In genomic region chr1:229058716-229059115, GRCh38 we compare ENCODE assay signal across 9 cellular contexts.
A peak's percentile ranks its signal among the peaks of the same experiment; 100 is the strongest.
DNase-seq lines count a peak whose midpoint lies in the region; TF ChIP-seq lines count a peak whose summit lies in the region.
"Had no signal": no experiment of that assay in that cellular context is flagged by ENCODE, and none has a peak within 500 bp of the region (broad histone marks: within the 10 kb centered on the region; RNA-seq: fewer than 3 reads in every experiment).

No MANE protein-coding gene starts in this region.

- H3K9ac ChIP-seq in neural progenitor cell = no peak overlapping the region

- H3K4me1 Mint-ChIP-seq in neural progenitor cell (peaks cover 59% of the 10 kb centered on the region), progenitor cell of endocrine pancreas (ENCODE audit: low read depth) (peaks cover 15% of the 10 kb centered on the region)

- H2AFZ ChIP-seq in neural progenitor cell (replicated peaks) = peak overlapping the region; percentile 22

- peaks cover 10% of the 10 kb centered on the region for H3K27me3 Mint-ChIP-seq in neural progenitor cell (ENCODE audit: insufficient read depth, low read depth)
- H3K27me3 Mint-ChIP-seq in progenitor cell of endocrine pancreas = peaks cover 18% of the 10 kb centered on the region

- peak overlapping the region; percentile 16 for H3K4me2 ChIP-seq in neural progenitor cell

- H3K4me1 ChIP-seq in neural progenitor cell = peaks cover 38% of the 10 kb centered on the region

- H3K36me3 Mint-ChIP-seq in neural progenitor cell (no peaks in the 10 kb centered on the region), progenitor cell of endocrine pancreas (ENCODE audit: insufficient read depth) (no peaks in the 10 kb centered on the region)

- H3F3A ChIP-seq in neural progenitor cell (ENCODE audit: low read depth) = peaks cover 14% of the 10 kb centered on the region

- H3K27ac Mint-ChIP-seq in neural progenitor cell (peak overlapping the region; percentile 64), progenitor cell of endocrine pancreas (no peak overlapping the region)

- TF ChIP-seq CTCF in C4-2B (conservative IDR thresholded peaks at IDR 0.05) (no peak), HL-60 (IDR thresholded peaks at IDR 0.05; ENCODE audit: insufficient read depth, low read length) (no peak), neural progenitor cell (IDR thresholded peaks at IDR 0.05) (no peak), progenitor cell of endocrine pancreas (IDR thresholded peaks at IDR 0.05; ENCODE audit: unreplicated experiment) (no peak)

- H3K79me2 ChIP-seq in neural progenitor cell (ENCODE audit: low read depth) = no peaks in the 10 kb centered on the region

- H3K27me3 ChIP-seq in HL-60 (ENCODE audit: insufficient read depth, poor library complexity, severe bottlenecking) (no peaks in the 10 kb centered on the region), neural progenitor cell (no peaks in the 10 kb centered on the region)

- DNase-seq in HL-60 (ENCODE audit: low read depth in 1 of 2, low spot score in 1 of 2) = peak; percentile 23 to 47
- DNase-seq in cerebellum (ENCODE audit: low spot score) = peak; percentile 61
- DNase-seq in neural progenitor cell (ENCODE audit: low spot score) = no peak
- no peak for DNase-seq in D341Med (ENCODE audit: low spot score)
- DNase-seq in progenitor cell of endocrine pancreas (ENCODE audit: low spot score, unreplicated experiment) = no peak
- no peak for DNase-seq in NCI-H748 (lab: John Stamatoyannopoulos, UW; ENCODE audit: unreplicated experiment)
- no peak for DNase-seq in activated T-cell treated with anti-CD3 and anti-CD28 coated beads, Interleukin-2, amount 50 U/mL, for 1 hour

- H4K20me1 ChIP-seq in neural progenitor cell (ENCODE audit: low read depth) = no peaks in the 10 kb centered on the region

- no peak overlapping the region for H3K4me3 Mint-ChIP-seq in neural progenitor cell
- no peak overlapping the region for H3K4me3 Mint-ChIP-seq in progenitor cell of endocrine pancreas (ENCODE audit: low read depth)

- no peaks in the 10 kb centered on the region for H3K9me3 Mint-ChIP-seq in neural progenitor cell
- H3K9me3 Mint-ChIP-seq in progenitor cell of endocrine pancreas (ENCODE audit: low read depth) = no peaks in the 10 kb centered on the region

- no peaks in the 10 kb centered on the region for H3K36me3 ChIP-seq in neural progenitor cell

- H3K27ac ChIP-seq in C4-2B (peak overlapping the region; percentile 79), HL-60 (replicated peaks) (peak overlapping the region; percentile 45), neural progenitor cell (no peak overlapping the region)
- H3K27ac ChIP-seq: SK-N-MC had no signal

- H3K4me3 ChIP-seq in HL-60 (replicated peaks; ENCODE audit: insufficient read depth, low read length) (no peak overlapping the region), neural progenitor cell (no peak overlapping the region)
- H3K4me3 ChIP-seq: SK-N-MC had no signal

- H3K9me3 ChIP-seq in neural progenitor cell (ENCODE audit: low read depth) = no peaks in the 10 kb centered on the region

Comparison
In these comparisons a context has a peak if more than half of its experiments do, and no peak if none do; other contexts are left out.
1. DNase-seq: peak in HL-60 (2 of 2) and cerebellum (single experiment); none in neural progenitor cell (single experiment), D341Med (single experiment), progenitor cell of endocrine pancreas (single experiment), NCI-H748 (single experiment) and activated T-cell treated with anti-CD3 and anti-CD28 coated beads, Interleukin-2, amount 50 U/mL, for 1 hour (single experiment).